8 cellular contexts compared by ENCODE assay signal in genomic region chr9:126500600-126501382, GRCh38.
DNase-seq lines count a peak whose midpoint lies in the region; ATAC-seq and TF ChIP-seq lines count a peak whose summit lies in the region.

No MANE protein-coding gene starts in this region.

- H3K9me3 Mint-ChIP-seq in activated B cell treated with CpG ODN at 0.5 μM for 24 hours (no peaks in the 10 kb centered on the region), immature natural killer cell (no peaks in the 10 kb centered on the region)

- intact Hi-C loops in activated B cell treated with CpG ODN at 0.5 μM for 24 hours (cut with micrococcal nuclease) (loop anchor here (1.0 kb wide), 2 partner anchors 14 to 34 kb away; no protein-coding TSS in a partner anchor), mammary epithelial cell (cut with micrococcal nuclease) (loop anchor here (1.0 to 5.0 kb wide), 4 partner anchors 58 to 281 kb away; partner anchors contain the start of gene LMX1B)

- CTCF ChIA-PET in activated B cell treated with CpG ODN at 0.5 μM for 24 hours (lab: Charles Lee) (interaction anchor here (0.5 to 9.0 kb wide), 12 partner anchors 9 to 868 kb away, joined by 3 to 189 read pairs (median 5); no protein-coding TSS in a partner anchor), mammary epithelial cell (lab: Charles Lee; ENCODE audit: low non-redundant PET) (interaction anchor here (0.6 to 1.6 kb wide), 3 partner anchors 55 to 194 kb away, joined by 3 to 12 read pairs (median 3); no protein-coding TSS in a partner anchor)

- no peaks in the 10 kb centered on the region for H3K79me2 ChIP-seq in mammary epithelial cell (ENCODE audit: insufficient read depth, low read length)

- peak overlapping the region; percentile 71 for H3K4me2 ChIP-seq in mammary epithelial cell (ENCODE audit: insufficient read depth, low read depth, low read length)

- ATAC-seq in activated B cell treated with CpG ODN at 0.5 μM for 24 hours (ENCODE audit: low read depth), result peak; percentile 73
- no peak for ATAC-seq in GM19023 (IDR thresholded peaks at IDR 0.05; ENCODE audit: unreplicated experiment)

- peak overlapping the region; percentile 52 for H3K4me3 Mint-ChIP-seq in activated B cell treated with CpG ODN at 0.5 μM for 24 hours
- no peak overlapping the region for H3K4me3 Mint-ChIP-seq in immature natural killer cell

- BruUV-seq in mammary epithelial cell (replicated peaks; lab: Mats Ljungman, UMichigan), result no TSS peak

- no peak overlapping the region for H3K27ac Mint-ChIP-seq in activated B cell treated with CpG ODN at 0.5 μM for 24 hours
- no peak overlapping the region for H3K27ac Mint-ChIP-seq in immature natural killer cell

- in situ Hi-C loops in mammary epithelial cell (cut with MboI; ENCODE audit: low sequenced_read_pairs in 2 of 2), result loop anchor here (5.0 to 10.0 kb wide), 2 partner anchors 57 to 284 kb away; no protein-coding TSS in a partner anchor

- H4K20me1 ChIP-seq in mammary epithelial cell (ENCODE audit: insufficient read depth, low read length), result no peaks in the 10 kb centered on the region

- TF ChIP-seq CTCF in activated B cell treated with CpG ODN at 0.5 μM for 24 hours (IDR thresholded peaks at IDR 0.05), result peak; percentile 95
- peak; percentile 88 to 96 for TF ChIP-seq CTCF in mammary epithelial cell (conservative IDR thresholded peaks at IDR 0.05 in 1 of 2, IDR thresholded peaks at IDR 0.05 in 1 of 2; ENCODE audit: extremely low read depth in 1 of 2, insufficient read depth in 1 of 2, low read depth in 1 of 2, low read length in 2 of 2)

- H3K36me3 Mint-ChIP-seq in activated B cell treated with CpG ODN at 0.5 μM for 24 hours (ENCODE audit: low read depth), result no peaks in the 10 kb centered on the region
- H3K36me3 Mint-ChIP-seq in immature natural killer cell, result no peaks in the 10 kb centered on the region

- peaks cover 21% of the 10 kb centered on the region for H3K4me1 ChIP-seq in mammary epithelial cell (ENCODE audit: insufficient read depth, low read length)

- POLR2A ChIA-PET in activated B cell treated with CpG ODN at 0.5 μM for 24 hours (lab: Charles Lee), result no interaction called here

- H3K4me1 Mint-ChIP-seq in activated B cell treated with CpG ODN at 0.5 μM for 24 hours, result peaks cover 7% of the 10 kb centered on the region
- H3K4me1 Mint-ChIP-seq in immature natural killer cell, result peaks cover 0 to 8% of the 10 kb centered on the region in 2 donors

- no peaks in the 10 kb centered on the region for H3K27me3 ChIP-seq in mammary epithelial cell (ENCODE audit: insufficient read depth, low read length)

- H3K27me3 Mint-ChIP-seq in activated B cell treated with CpG ODN at 0.5 μM for 24 hours (peaks cover 26% of the 10 kb centered on the region), immature natural killer cell (ENCODE audit: low read depth in 3 of 3) (peaks cover 0 to 5% (median 3%) of the 10 kb centered on the region in 3 donors)

- dilution Hi-C loops in mammary epithelial cell (cut with HindIII; ENCODE audit: low sequenced_read_pairs), result no loop called here

- H3K9ac ChIP-seq in mammary epithelial cell (ENCODE audit: insufficient read depth, low read length), result no peak overlapping the region

- 31% methylated on average over 17 of the region's 37 CpGs for WGBS in mammary epithelial cell (ENCODE audit: low coverage, missing lambda C conversion rate)

- no peaks in the 10 kb centered on the region for H3K36me3 ChIP-seq in mammary epithelial cell (ENCODE audit: insufficient read depth, low read length)

- DNase-seq in NCI-H1436 (lab: John Stamatoyannopoulos, UW) (peak; percentile 35), NCI-H1436 treated with DMSO at 0.1 percent for 48 hours (lab: John Stamatoyannopoulos, UW) (no peak), NCI-H2029 (lab: John Stamatoyannopoulos, UW) (peak; percentile 52), activated B cell treated with CpG ODN at 0.5 μM for 24 hours (peak; percentile 71), mammary epithelial cell (peak; percentile 62), immature natural killer cell (peak; percentile 56 to 64 (median 63))
- peak; percentile 43 to 52 for DNase-seq in stimulated activated CD4-positive, alpha-beta T cell treated with anti-CD3 and anti-CD28 coated beads, Interleukin-15, amount 100 ng/mL, for 1 hour (ENCODE audit: low read depth in 1 of 2, low spot score in 1 of 2)

- peak overlapping the region; percentile 83 for H2AFZ ChIP-seq in mammary epithelial cell (ENCODE audit: low read depth, low read length)

- H3K27ac ChIP-seq in mammary epithelial cell (ENCODE audit: insufficient read depth, low read depth, low read length), result no peak overlapping the region

- no peaks in the 10 kb centered on the region for H3K9me3 ChIP-seq in mammary epithelial cell (replicated peaks; ENCODE audit: insufficient read depth, low read length)

- no peak overlapping the region for H3K4me3 ChIP-seq in mammary epithelial cell (replicated peaks in 1 of 3; ENCODE audit: insufficient read depth in 1 of 3, low read depth in 2 of 3, low read length in 3 of 3)
